ENCODE assay signal across 32 cellular contexts in the genomic region with DNA sequence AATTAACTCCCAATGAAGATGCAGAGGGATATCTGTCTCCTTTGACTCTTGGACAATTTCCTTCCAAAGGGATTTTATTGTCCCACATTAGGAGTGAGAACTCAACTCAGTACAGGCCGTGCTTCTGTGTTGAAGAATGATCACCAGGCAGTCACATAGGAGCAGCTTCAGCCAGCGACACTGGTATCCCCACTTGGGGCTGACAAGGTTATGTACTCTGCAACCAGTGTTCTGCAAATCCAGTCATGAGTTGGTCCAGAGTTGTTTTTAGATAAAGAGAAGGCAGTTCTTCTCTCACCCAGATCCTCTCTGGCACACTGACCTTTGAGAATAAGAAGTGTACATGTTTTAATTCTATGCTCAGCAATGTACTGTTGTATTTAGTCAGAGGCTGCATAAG.
"Had no signal": no experiment of that assay in that cellular context is flagged by ENCODE, and none has a peak within 500 bp of the region (broad histone marks: within the 10 kb centered on the region; RNA-seq: fewer than 3 reads in every experiment).

No MANE protein-coding gene starts in this region.

- H3K4me3 ChIP-seq: adrenal gland, ascending aorta, body of pancreas, breast epithelium, cardiac muscle cell had no signal

- H3K27me3 ChIP-seq: adrenal gland, ascending aorta, body of pancreas, brain microvascular endothelial cell, breast epithelium had no signal

- ATAC-seq: activated naive CD4-positive, alpha-beta T cell treated with anti-CD3 and anti-CD28 coated beads, Interleukin-2, amount 50 U/mL, for 72 hours; activated naive CD8-positive, alpha-beta T cell treated with anti-CD3 and anti-CD28 coated beads, Interleukin-2, amount 50 U/mL, for 24 hours; activated T-cell treated with anti-CD3 and anti-CD28 coated beads, Interleukin-2, amount 50 U/mL, for 4 hours; activated T-cell treated with anti-CD3 and anti-CD28 coated beads, Interleukin-2, amount 50 U/mL, for 72 hours; activated T-helper 17 cell treated with anti-CD3 and anti-CD28 coated beads, Interleukin-2, amount 50 U/mL, for 72 hours; body of pancreas had no signal

- H3K4me1 ChIP-seq: ascending aorta, breast epithelium had no signal

- DNase-seq: activated effector memory CD4-positive, alpha-beta T cell treated with anti-CD3 and anti-CD28 coated beads, Interleukin-2, amount 50 U/mL, for 16 hours; activated effector memory CD4-positive, alpha-beta T cell treated with Interleukin-2 at 50 U/mL for 16 hours; activated gamma-delta T cell; activated gamma-delta T cell treated with Interleukin-2 at 50 U/mL for 16 hours; activated naive CD4-positive, alpha-beta T cell; activated naive CD4-positive, alpha-beta T cell treated with anti-CD3 and anti-CD28 coated beads for 36 hours; activated naive CD4-positive, alpha-beta T cell treated with anti-CD3 and anti-CD28 coated beads, Interleukin-2, amount 10 ng/mL, durations not matched to agents 7 days and 5 days; activated naive CD4-positive, alpha-beta T cell treated with anti-CD3 and anti-CD28 coated beads, Interleukin-2, amount 50 U/mL, for 16 hours; activated naive CD4-positive, alpha-beta T cell treated with Interleukin-2 at 50 U/mL for 16 hours; activated naive CD8-positive, alpha-beta T cell treated with anti-CD3 and anti-CD28 coated beads for 36 hours; activated naive CD8-positive, alpha-beta T cell treated with anti-CD3 and anti-CD28 coated beads, Interleukin-2, amount 10 ng/mL, durations not matched to agents 7 days and 5 days; activated naive CD8-positive, alpha-beta T cell treated with anti-CD3 and anti-CD28 coated beads, Interleukin-2, amount 50 U/mL, for 24 hours; activated T-cell treated with anti-CD3 and anti-CD28 coated beads, Interleukin-2, amount 50 U/mL, for 1 hour; activated T-cell treated with anti-CD3 and anti-CD28 coated beads, Interleukin-2, amount 50 U/mL, for 24 hours; activated T-cell treated with anti-CD3 and anti-CD28 coated beads, Interleukin-2, amount 50 U/mL, for 4 hours; activated T-cell treated with anti-CD3 and anti-CD28 coated beads, Interleukin-2, amount 50 U/mL, for 48 hours; activated T-cell treated with anti-CD3 and anti-CD28 coated beads, Interleukin-2, amount 50 U/mL, for 72 hours; adrenal gland; amniotic stem cell; amygdala; anterior cingulate cortex; aorta; body of pancreas; brain microvascular endothelial cell; caudate nucleus; central memory CD4-positive, alpha-beta T cell; cerebellar nuclear complex had no signal

- H3K27ac ChIP-seq: adrenal gland, ascending aorta, body of pancreas, brain microvascular endothelial cell, breast epithelium, cardiac muscle cell had no signal

- H3K36me3 ChIP-seq: adrenal gland, ascending aorta, brain microvascular endothelial cell, breast epithelium, cardiac muscle cell had no signal

- H3K9me3 ChIP-seq: adrenal gland, ascending aorta, body of pancreas, breast epithelium had no signal
